22 cellular contexts compared by ENCODE assay signal in genomic region chr5:163653526-163653925, GRCh38.
"Had no signal": no experiment of that assay in that cellular context is flagged by ENCODE, and none has a peak within 500 bp of the region (broad histone marks: within the 10 kb centered on the region; RNA-seq: fewer than 3 reads in every experiment).

No MANE protein-coding gene starts in this region.

- H3K36me3 ChIP-seq: esophagus squamous epithelium, gastrocnemius medialis, heart right ventricle, left lung, lower lobe of right lung had no signal

- H3K9me3 ChIP-seq: gastrocnemius medialis had no signal

- H3K4me3 ChIP-seq: esophagus squamous epithelium, gastrocnemius medialis, heart right ventricle, left lung, lower lobe of right lung, mucosa of descending colon had no signal

- DNase-seq: cortex of kidney; effector CD8-positive, alpha-beta T cell; effector memory CD8-positive, alpha-beta T cell; endodermal cell; erythroblast; esophagus squamous epithelium; foreskin fibroblast; foreskin melanocyte; gastrocnemius medialis; glutamatergic neuron; head of caudate nucleus; heart right ventricle; hippocampal formation; left cardiac atrium; left lung; left ventricle myocardium superior; lower lobe of right lung; mesenchymal stem cell; mucosa of descending colon; naive B cell; naive thymus-derived CD8-positive, alpha-beta T cell had no signal

- H3K4me1 ChIP-seq: esophagus squamous epithelium, gastrocnemius medialis, heart right ventricle, left lung, lower lobe of right lung had no signal

- H3K27me3 ChIP-seq: esophagus squamous epithelium, gastrocnemius medialis, heart right ventricle, left lung had no signal

- ATAC-seq: effector memory CD8-positive, alpha-beta T cell; esophagus mucosa; gastrocnemius medialis; heart right ventricle; left cardiac atrium; left lung; left ventricle myocardium superior; lower lobe of right lung; mucosa of descending colon; naive thymus-derived CD8-positive, alpha-beta T cell had no signal
